In the genomic region with DNA sequence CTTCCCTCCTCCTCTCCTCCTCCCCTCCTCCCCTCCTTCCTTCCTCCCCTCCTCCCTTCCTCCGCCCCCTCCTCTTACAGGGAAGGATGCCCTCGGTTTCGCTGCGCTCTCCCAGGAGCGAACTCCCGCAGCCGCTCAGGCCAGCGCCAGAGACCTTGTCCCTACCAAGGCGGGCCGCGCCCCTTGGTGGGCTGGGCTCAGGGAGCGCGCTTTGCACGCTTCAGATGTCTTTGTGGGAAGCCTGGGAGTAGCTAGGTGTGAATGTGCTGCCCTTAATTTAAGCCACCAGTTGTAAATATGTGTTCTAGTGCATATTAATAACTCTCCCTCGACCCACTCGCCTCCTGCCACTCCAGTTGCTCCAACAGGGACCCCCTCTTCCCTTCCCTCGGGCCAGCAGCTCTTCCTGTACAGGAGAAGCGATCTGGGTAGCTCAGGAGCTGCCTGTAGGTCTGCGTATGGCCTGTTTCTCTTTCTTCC, we compare ENCODE assay signal across 8 cellular contexts. TPM values are rescaled to one million over a fixed set of nuclear protein-coding genes. Genes with fewer than 3 reads are reported as not detected.
DNase-seq lines count a peak whose midpoint lies in the region; ATAC-seq and TF ChIP-seq lines count a peak whose summit lies in the region.

No MANE protein-coding gene starts in this region.

- peak overlapping the region; percentile 78 for H3K4me3 Mint-ChIP-seq in stimulated activated memory B cell treated with anti-CD40 and anti-IgM and Interleukin-4, amounts not matched to agents 10 μg/mL and 1 μg/mL and 100 μg/mL, for 72 hours

- DNase-seq in EL (peak; percentile 31), NCI-H1694 treated with DMSO at 0.1 percent for 48 hours (lab: John Stamatoyannopoulos, UW) (peak; percentile 49), ascending aorta (ENCODE audit: low spot score in 2 of 2) (peak in 1 of 2 donors; percentile 71), iPS-NIHi7 (ENCODE audit: extremely low spot score) (peak; percentile 88), NOMO-1 treated with DMSO at 0.1 percent for 48 hours (lab: John Stamatoyannopoulos, UW; ENCODE audit: unreplicated experiment) (no peak), AML-193 (lab: John Stamatoyannopoulos, UW) (no peak)
- DNase-seq in central memory CD4-positive, alpha-beta T cell, result no peak

- intact Hi-C loops in ascending aorta (cut with DNase I), result loop anchor here (1.0 kb wide), 1 partner anchor 85 kb away; a partner anchor contains a TSS

- no peak overlapping the region for H3K27ac ChIP-seq in ascending aorta

- peak overlapping the region; percentile 84 to 86 for H3K4me3 ChIP-seq in ascending aorta

- no peaks in the 10 kb centered on the region for H3K36me3 ChIP-seq in ascending aorta

- peaks cover 72% of the 10 kb centered on the region for H3K27me3 Mint-ChIP-seq in stimulated activated memory B cell treated with anti-CD40 and anti-IgM and Interleukin-4, amounts not matched to agents 10 μg/mL and 1 μg/mL and 100 μg/mL, for 72 hours

- no peak for TF ChIP-seq CTCF in ascending aorta (IDR thresholded peaks at IDR 0.05)

- no peaks in the 10 kb centered on the region for H3K27me3 ChIP-seq in ascending aorta

- no peaks in the 10 kb centered on the region for H3K9me3 ChIP-seq in ascending aorta

- peaks cover 20% of the 10 kb centered on the region for H3K4me1 Mint-ChIP-seq in stimulated activated memory B cell treated with anti-CD40 and anti-IgM and Interleukin-4, amounts not matched to agents 10 μg/mL and 1 μg/mL and 100 μg/mL, for 72 hours

- no peaks in the 10 kb centered on the region for H3K36me3 Mint-ChIP-seq in stimulated activated memory B cell treated with anti-CD40 and anti-IgM and Interleukin-4, amounts not matched to agents 10 μg/mL and 1 μg/mL and 100 μg/mL, for 72 hours

- H3K4me1 ChIP-seq in ascending aorta, result peaks cover 0 to 11% of the 10 kb centered on the region in 2 donors

- ATAC-seq in stimulated activated memory B cell treated with anti-CD40 and anti-IgM and Interleukin-4, amounts not matched to agents 10 μg/mL and 1 μg/mL and 100 μg/mL, for 72 hours, result no peak

- no peaks in the 10 kb centered on the region for H3K9me3 Mint-ChIP-seq in stimulated activated memory B cell treated with anti-CD40 and anti-IgM and Interleukin-4, amounts not matched to agents 10 μg/mL and 1 μg/mL and 100 μg/mL, for 72 hours

- peak overlapping the region; percentile 28 for H3K27ac Mint-ChIP-seq in stimulated activated memory B cell treated with anti-CD40 and anti-IgM and Interleukin-4, amounts not matched to agents 10 μg/mL and 1 μg/mL and 100 μg/mL, for 72 hours

RNA-seq across cellular contexts. Expression of a gene that starts 13.4 kb away (rescaled TPM):
- total RNA-seq in ascending aorta, result 0.96 TPM

Comparison
In these comparisons a context has a peak if more than half of its experiments do, and no peak if none do; other contexts are left out.
1. DNase-seq: peak in EL (single experiment), NCI-H1694 treated with DMSO at 0.1 percent for 48 hours (single experiment) and iPS-NIHi7 (single experiment); none in NOMO-1 treated with DMSO at 0.1 percent for 48 hours (single experiment), AML-193 (0 of 2) and central memory CD4-positive, alpha-beta T cell (single experiment).